In the genomic region with DNA sequence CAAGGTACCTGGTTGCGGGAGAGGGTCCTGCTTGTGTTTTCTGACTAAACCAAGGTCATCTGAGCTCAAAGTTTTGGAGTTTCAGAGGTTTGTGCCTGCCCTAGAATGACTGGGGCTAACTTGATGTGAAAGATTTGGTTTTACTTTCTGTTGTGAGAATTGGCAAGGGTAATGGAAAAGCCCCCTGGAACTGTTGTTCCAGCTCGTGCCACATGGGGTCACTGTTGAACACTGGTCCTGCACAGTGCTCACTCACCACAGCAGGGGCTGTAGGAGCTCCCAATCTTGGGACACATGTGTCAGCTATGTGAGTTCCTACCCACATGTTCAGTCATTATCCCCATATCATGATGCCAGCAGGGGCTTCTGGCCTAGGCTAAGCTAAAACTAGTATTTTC, we compare ENCODE assay signal across 8 cellular contexts. TPM values are rescaled to one million over a fixed set of nuclear protein-coding genes. Genes with fewer than 3 reads are reported as not detected.
DNase-seq lines count a peak whose midpoint lies in the region; ATAC-seq and TF ChIP-seq lines count a peak whose summit lies in the region.

No MANE protein-coding gene starts in this region.

- no peaks in the 10 kb centered on the region for H3K36me3 ChIP-seq in left ventricle myocardium inferior
- no peaks in the 10 kb centered on the region for H3K36me3 ChIP-seq in suprapubic skin
- H3K36me3 ChIP-seq in prostate gland: no peaks in the 10 kb centered on the region

- peaks cover 37% of the 10 kb centered on the region for H3K27me3 ChIP-seq in left ventricle myocardium inferior (ENCODE audit: low read depth)
- H3K27me3 ChIP-seq in suprapubic skin: peaks cover 3% of the 10 kb centered on the region
- H3K27me3 ChIP-seq in prostate gland (replicated peaks; ENCODE audit: insufficient read depth): no peaks in the 10 kb centered on the region

- H3K9me3 ChIP-seq in left ventricle myocardium inferior (replicated peaks) (peaks cover 26% of the 10 kb centered on the region), suprapubic skin (no peaks in the 10 kb centered on the region), prostate gland (no peaks in the 10 kb centered on the region)

- TF ChIP-seq CTCF in left ventricle myocardium inferior (IDR thresholded peaks at IDR 0.05; ENCODE audit: borderline replicate concordance) (peak; percentile 28), suprapubic skin (IDR thresholded peaks at IDR 0.05) (peak; percentile 4 to 8), prostate gland (IDR thresholded peaks at IDR 0.05) (peak in 2 of 4 experiments; percentile 16 to 38)

- H3K4me3 ChIP-seq in left ventricle myocardium inferior (no peak overlapping the region), suprapubic skin (no peak overlapping the region), prostate gland (no peak overlapping the region)

- intact Hi-C loops in left ventricle myocardium inferior (cut with micrococcal nuclease): no loop called here
- intact Hi-C loops in Right ventricle myocardium inferior (cut with DNase I): no loop called here
- intact Hi-C loops in prostate gland (cut with DNase I): no loop called here

- no peak for TF ChIP-seq POLR2A in suprapubic skin (IDR thresholded peaks at IDR 0.05)
- no peak for TF ChIP-seq POLR2A in prostate gland (IDR thresholded peaks at IDR 0.05)

- ATAC-seq in Right ventricle myocardium inferior (no peak), HG02623 (IDR thresholded peaks at IDR 0.05; ENCODE audit: unreplicated experiment) (no peak)

- WGBS in suprapubic skin: 46% methylated on average over 2 of the region's 2 CpGs
- 44% methylated on average over 2 of the region's 2 CpGs for WGBS in prostate gland

- H3K4me1 ChIP-seq in left ventricle myocardium inferior: no peaks in the 10 kb centered on the region
- H3K4me1 ChIP-seq in suprapubic skin: no peaks in the 10 kb centered on the region
- H3K4me1 ChIP-seq in prostate gland (replicated peaks): no peaks in the 10 kb centered on the region

- H3K27ac ChIP-seq in left ventricle myocardium inferior (replicated peaks) (no peak overlapping the region), suprapubic skin (no peak overlapping the region), prostate gland (no peak overlapping the region)

- no peak for TF ChIP-seq EP300 in suprapubic skin (IDR thresholded peaks at IDR 0.05)

- no peak for DNase-seq in left ventricle myocardium inferior
- no peak for DNase-seq in Right ventricle myocardium inferior (ENCODE audit: missing footprints)
- DNase-seq in NCI-H2171 (lab: John Stamatoyannopoulos, UW): peak; percentile 53
- peak; percentile 36 for DNase-seq in activated T-cell treated with anti-CD3 and anti-CD28 coated beads for 24 hours (ENCODE audit: low read depth)
- peak; percentile 79 for DNase-seq in iPS-NIHi11 (ENCODE audit: low spot score)
- DNase-seq in suprapubic skin (ENCODE audit: low spot score in 2 of 2): no peak
- DNase-seq in prostate gland (ENCODE audit: low spot score): no peak

RNA-seq across cellular contexts. Expression of gene TGM6, which starts 6.5 kb away (rescaled TPM):
- not detected for total RNA-seq in left ventricle myocardium inferior
- total RNA-seq in Right ventricle myocardium inferior: not detected
- total RNA-seq in suprapubic skin: 1 to 10 TPM in 2 of 4 donors, under 1 TPM in 2; 0.32 to 1.4 (median 0.78) TPM
- not detected for total RNA-seq in prostate gland

Comparison
In these comparisons a context has a peak if more than half of its experiments do, and no peak if none do; other contexts are left out.
1. DNase-seq: peak in NCI-H2171 (single experiment), activated T-cell treated with anti-CD3 and anti-CD28 coated beads for 24 hours (single experiment) and iPS-NIHi11 (single experiment); none in left ventricle myocardium inferior (single experiment), Right ventricle myocardium inferior (single experiment), suprapubic skin (0 of 2) and prostate gland (single experiment).